Comparison of ENCODE assay signal across 8 cellular contexts in the genomic region with DNA sequence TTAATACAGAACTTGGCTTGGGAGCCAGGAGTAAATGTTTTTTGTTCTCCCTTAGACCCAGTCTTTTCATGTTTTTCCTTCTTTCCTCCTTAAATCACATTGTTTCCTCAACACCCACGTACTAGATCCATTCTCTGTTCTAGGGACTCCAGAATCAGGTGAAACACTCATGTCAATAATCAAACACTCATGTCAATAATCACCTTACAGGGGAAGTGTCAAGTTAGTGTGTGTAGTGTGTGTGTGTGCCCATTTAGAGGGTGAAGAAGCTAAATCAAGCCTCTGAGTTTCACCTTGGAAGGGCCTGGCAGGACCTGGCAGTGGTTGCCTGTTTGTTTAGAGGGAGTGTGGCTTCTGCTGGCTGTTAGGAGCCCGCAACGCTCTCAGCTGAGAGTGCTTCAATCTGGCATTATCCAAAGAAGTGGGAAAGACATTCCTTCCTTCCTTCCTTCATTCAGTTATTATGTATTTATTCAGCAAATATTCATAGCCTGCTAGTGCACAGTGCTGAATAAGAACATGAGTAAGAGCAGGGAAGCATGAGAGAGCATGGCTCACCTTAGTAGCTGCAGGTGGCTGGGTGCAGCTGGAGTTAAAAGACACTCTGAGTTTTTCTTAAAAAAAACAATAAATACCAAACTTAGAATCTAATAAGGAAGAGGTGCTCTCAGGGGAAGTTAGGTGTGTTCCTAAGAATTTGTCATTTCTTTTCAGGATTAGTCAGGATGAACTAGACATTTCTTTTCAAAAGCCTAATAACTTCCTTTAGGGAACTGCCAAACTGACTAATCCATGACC. TPM values are rescaled to one million over a fixed set of nuclear protein-coding genes. Genes with fewer than 3 reads are reported as not detected.
DNase-seq lines count a peak whose midpoint lies in the region; ATAC-seq and TF ChIP-seq lines count a peak whose summit lies in the region.

No MANE protein-coding gene starts in this region.

- H3K4me1 Mint-ChIP-seq in CD4-positive, alpha-beta T cell (ENCODE audit: low read depth) = peaks cover 35% of the 10 kb centered on the region
- peaks cover 36% of the 10 kb centered on the region for H3K4me1 Mint-ChIP-seq in activated naive CD4-positive, alpha-beta T cell treated with anti-CD3 and anti-CD28 coated beads, Interleukin-2, amount 50 U/mL, for 24 hours

- H3K9me3 Mint-ChIP-seq in CD4-positive, alpha-beta T cell = no peaks in the 10 kb centered on the region
- no peaks in the 10 kb centered on the region for H3K9me3 Mint-ChIP-seq in activated naive CD4-positive, alpha-beta T cell treated with anti-CD3 and anti-CD28 coated beads, Interleukin-2, amount 50 U/mL, for 24 hours

- H3K27ac Mint-ChIP-seq in CD4-positive, alpha-beta T cell = peak overlapping the region; percentile 96
- peak overlapping the region; percentile 100 for H3K27ac Mint-ChIP-seq in activated naive CD4-positive, alpha-beta T cell treated with anti-CD3 and anti-CD28 coated beads, Interleukin-2, amount 50 U/mL, for 24 hours

- CTCF ChIA-PET in CD4-positive, alpha-beta T cell (lab: Charles Lee) = interaction anchor here (0.6 to 2.3 kb wide), 3 partner anchors 17 to 70 kb away, joined by 4 to 12 read pairs (median 8); a partner anchor contains a TSS

- peaks cover 7% of the 10 kb centered on the region for H3K27me3 ChIP-seq in CD4-positive, alpha-beta T cell (ENCODE audit: control insufficient read depth, insufficient read depth, low read length)

- no peaks in the 10 kb centered on the region for H3K9me3 ChIP-seq in CD4-positive, alpha-beta T cell (ENCODE audit: control insufficient read depth, low read length)

- H3K27ac ChIP-seq in CD4-positive, alpha-beta T cell (ENCODE audit: low read depth, low read length) = no peak overlapping the region

- no peak for TF ChIP-seq CTCF in CD4-positive, alpha-beta T cell (IDR thresholded peaks at IDR 0.05)

- TF ChIP-seq RAD21 in Ishikawa (IDR thresholded peaks at IDR 0.05; ENCODE audit: low read depth) = no peak

- ATAC-seq in CD4-positive, alpha-beta T cell (ENCODE audit: poor library complexity) = no peak
- ATAC-seq in HG02798 (IDR thresholded peaks at IDR 0.05; ENCODE audit: poor library complexity, unreplicated experiment) = no peak

- POLR2A ChIA-PET in CD4-positive, alpha-beta T cell (lab: Charles Lee) = interaction anchor here (1.2 to 5.3 kb wide), 9 partner anchors 9 to 950 kb away, joined by 4 to 102 read pairs (median 8); a partner anchor contains a TSS

- TF ChIP-seq EP300 in Ishikawa (IDR thresholded peaks at IDR 0.05; ENCODE audit: borderline replicate concordance) = no peak

- peaks cover 3% of the 10 kb centered on the region for H3K27me3 Mint-ChIP-seq in CD4-positive, alpha-beta T cell
- peaks cover 3% of the 10 kb centered on the region for H3K27me3 Mint-ChIP-seq in activated naive CD4-positive, alpha-beta T cell treated with anti-CD3 and anti-CD28 coated beads, Interleukin-2, amount 50 U/mL, for 24 hours

- intact Hi-C loops in CD4-positive, alpha-beta T cell (cut with DNase I, micrococcal nuclease) = loop anchor here (2.0 to 10.0 kb wide), 8 partner anchors 71 to 951 kb away; a partner anchor contains a TSS

- peaks cover 13% of the 10 kb centered on the region for H3K36me3 Mint-ChIP-seq in CD4-positive, alpha-beta T cell (ENCODE audit: low read depth)
- H3K36me3 Mint-ChIP-seq in activated naive CD4-positive, alpha-beta T cell treated with anti-CD3 and anti-CD28 coated beads, Interleukin-2, amount 50 U/mL, for 24 hours = peaks cover 15% of the 10 kb centered on the region

- DNase-seq in CD4-positive, alpha-beta T cell = no peak
- DNase-seq in kidney tubule cell (ENCODE audit: low spot score) (peak; percentile 95), superior temporal gyrus (ENCODE audit: extremely low spot score) (peak; percentile 11), glomerular visceral epithelial cell (ENCODE audit: extremely low spot score) (no peak)
- no peak for DNase-seq in activated effector memory CD4-positive, alpha-beta T cell treated with anti-CD3 and anti-CD28 coated beads, Interleukin-2, amount 50 U/mL, for 16 hours

- peak overlapping the region; percentile 98 for H3K4me3 Mint-ChIP-seq in CD4-positive, alpha-beta T cell
- H3K4me3 Mint-ChIP-seq in activated naive CD4-positive, alpha-beta T cell treated with anti-CD3 and anti-CD28 coated beads, Interleukin-2, amount 50 U/mL, for 24 hours = peak overlapping the region; percentile 100

TF ChIP-seq in Ishikawa, 13 proteins besides CTCF, POLR2A, EP300 and RAD21:
- TF ChIP-seq NFIC (IDR thresholded peaks at IDR 0.05) = 0 out of 2 replicates have a peak, but pooled peaks have one; percentile 36
- TF ChIP-seq EGR1 (IDR thresholded peaks at IDR 0.05) = no peak
- no peak for TF ChIP-seq ZBTB7A (IDR thresholded peaks at IDR 0.05; ENCODE audit: low read depth)
- TF ChIP-seq FOXM1 (IDR thresholded peaks at IDR 0.05; ENCODE audit: borderline replicate concordance, low read depth) = no peak
- TF ChIP-seq, protein P1, sequence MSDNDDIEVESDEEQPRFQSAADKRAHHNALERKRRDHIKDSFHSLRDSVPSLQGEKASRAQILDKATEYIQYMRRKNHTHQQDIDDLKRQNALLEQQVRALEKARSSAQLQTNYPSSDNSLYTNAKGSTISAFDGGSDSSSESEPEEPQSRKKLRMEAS (IDR thresholded peaks at IDR 0.05) = peak; percentile 12; the same call in 1 of the 2 replicates
- TF ChIP-seq CEBPB (IDR thresholded peaks at IDR 0.05) = no peak
TF ChIP-seq in Ishikawa: peak in this region for 2.

RNA-seq across cellular contexts. Expression of a gene that starts 17.6 kb away (rescaled TPM):
- total RNA-seq in CD4-positive, alpha-beta T cell = 10 to 100 TPM; 13.5 to 14.3 TPM

Comparison
In these comparisons a context has a peak if more than half of its experiments do, and no peak if none do; other contexts are left out.
1. DNase-seq: peak in kidney tubule cell (single experiment) and superior temporal gyrus (single experiment); none in CD4-positive, alpha-beta T cell (0 of 10), glomerular visceral epithelial cell (single experiment) and activated effector memory CD4-positive, alpha-beta T cell treated with anti-CD3 and anti-CD28 coated beads, Interleukin-2, amount 50 U/mL, for 16 hours (single experiment).